ENCODE assay signal across 8 cellular contexts in the genomic region with DNA sequence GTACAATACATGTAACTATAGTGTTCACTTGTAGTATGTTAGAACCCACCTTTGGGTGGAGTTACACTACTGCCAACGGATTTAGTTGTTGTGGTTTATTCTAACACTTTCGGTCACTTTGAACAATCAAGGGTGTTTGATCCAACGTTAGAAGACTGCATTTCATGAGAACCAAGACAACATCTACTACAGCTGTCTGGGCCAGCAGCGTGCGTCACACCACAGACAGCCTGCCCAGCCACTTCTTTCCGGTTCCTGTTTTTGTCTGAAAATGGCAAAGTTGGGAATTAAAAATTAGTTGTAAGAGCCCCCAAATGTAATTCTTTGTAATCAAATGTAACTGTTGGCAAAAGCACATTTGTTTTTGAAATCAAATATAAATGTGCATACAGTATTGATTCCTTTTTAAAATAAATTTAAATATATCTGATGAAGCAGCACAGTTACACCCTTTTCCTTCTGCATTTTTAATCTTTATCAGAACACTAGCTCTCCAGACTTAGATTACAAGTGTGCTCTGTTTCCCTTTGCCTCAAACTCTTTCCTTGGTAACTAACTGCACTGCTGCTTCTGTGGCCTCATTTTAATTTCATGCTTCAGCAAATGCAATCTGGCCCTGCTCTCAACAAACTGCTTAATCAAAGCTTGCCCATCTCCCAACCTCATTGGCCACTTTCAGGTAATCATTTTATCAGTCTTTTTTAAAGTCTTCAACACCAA.
DNase-seq lines count a peak whose midpoint lies in the region; ATAC-seq and TF ChIP-seq lines count a peak whose summit lies in the region.

No MANE protein-coding gene starts in this region.

- H3K79me1 ChIP-seq in H9 (ENCODE audit: insufficient read depth, low read depth, low read length, poor library complexity, severe bottlenecking) = no peaks in the 10 kb centered on the region

- H3K18ac ChIP-seq in H9 (ENCODE audit: insufficient read length, low read depth, low read length) = no peak overlapping the region

- TF ChIP-seq POLR2A in erythroblast (IDR thresholded peaks at IDR 0.05; ENCODE audit: low read length) = no peak

- no peak for TF ChIP-seq CTCF in H9 (conservative IDR thresholded peaks at IDR 0.05)

- H3K4me1 ChIP-seq in H9 (ENCODE audit: insufficient read depth, low read length) = no peaks in the 10 kb centered on the region

- no peaks in the 10 kb centered on the region for H3K79me2 ChIP-seq in H9 (ENCODE audit: insufficient read depth, low read length)

- H3K23me2 ChIP-seq in H9 (ENCODE audit: insufficient read length, low read depth, low read length, poor library complexity, severe bottlenecking) = no peaks in the 10 kb centered on the region

- H3K4me1 Mint-ChIP-seq in activated CD4-positive, alpha-beta T cell treated with anti-CD3 and anti-CD28 coated beads for 36 hours = peaks cover 58% of the 10 kb centered on the region
- no peaks in the 10 kb centered on the region for H3K4me1 Mint-ChIP-seq in H9

- H3K27me3 Mint-ChIP-seq in activated CD4-positive, alpha-beta T cell treated with anti-CD3 and anti-CD28 coated beads for 36 hours = no peaks in the 10 kb centered on the region
- H3K27me3 Mint-ChIP-seq in H9 (ENCODE audit: low read depth) = no peaks in the 10 kb centered on the region; the same call in 1 of the 2 replicates

- H3K4me3 Mint-ChIP-seq in activated CD4-positive, alpha-beta T cell treated with anti-CD3 and anti-CD28 coated beads for 36 hours = peak overlapping the region; percentile 32
- H3K4me3 Mint-ChIP-seq in H9 = no peak overlapping the region

- H3K14ac ChIP-seq in H9 (ENCODE audit: insufficient read depth, low read length) = no peak overlapping the region

- H3K27ac Mint-ChIP-seq in activated CD4-positive, alpha-beta T cell treated with anti-CD3 and anti-CD28 coated beads for 36 hours = peak overlapping the region; percentile 94
- H3K27ac Mint-ChIP-seq in H9 = no peak overlapping the region; a peak in 1 of 7 replicates

- H4K20me1 ChIP-seq in H9 (ENCODE audit: control insufficient read depth, insufficient read depth, insufficient read length) = no peaks in the 10 kb centered on the region

- no peak overlapping the region for H2BK20ac ChIP-seq in H9 (ENCODE audit: low read depth, low read length, poor library complexity, severe bottlenecking)

- no peak overlapping the region for H3T11ph ChIP-seq in H9 (ENCODE audit: low read length)

- H3K9me3 ChIP-seq in H9 (ENCODE audit: control insufficient read depth, low read depth, low read length) = no peaks in the 10 kb centered on the region

- H3K56ac ChIP-seq in H9 (ENCODE audit: insufficient read length, low read depth, low read length) = no peak overlapping the region

- H3K4me2 ChIP-seq in H9 (ENCODE audit: insufficient read depth, insufficient read length, low read length) = no peak overlapping the region

- H3K9me3 Mint-ChIP-seq in activated CD4-positive, alpha-beta T cell treated with anti-CD3 and anti-CD28 coated beads for 36 hours (ENCODE audit: low read depth) = peaks cover 9% of the 10 kb centered on the region
- H3K9me3 Mint-ChIP-seq in H9 = 0 out of 5 replicates have a peak, but pooled peaks cover 0 to 3% of the 10 kb centered on the region in 2 experiments

- no peak overlapping the region for H2BK120ac ChIP-seq in H9 (ENCODE audit: low read depth, low read length, poor library complexity, severe bottlenecking)

- no peak overlapping the region for H2AFZ ChIP-seq in H9 (ENCODE audit: low read length)

- no peaks in the 10 kb centered on the region for H3K27me3 ChIP-seq in H9 (ENCODE audit: insufficient read depth, low read length)

- ATAC-seq in GM19324 (IDR thresholded peaks at IDR 0.05; ENCODE audit: low FRiP score, unreplicated experiment) = peak; percentile 95
- peak; percentile 55 for ATAC-seq in HG03280 (IDR thresholded peaks at IDR 0.05; ENCODE audit: unreplicated experiment)
- ATAC-seq in activated CD4-positive, alpha-beta T cell treated with anti-CD3 and anti-CD28 coated beads for 36 hours = peak; percentile 88

- H2BK15ac ChIP-seq in H9 (ENCODE audit: low read depth, low read length) = no peak overlapping the region

- no peak overlapping the region for H4K91ac ChIP-seq in H9 (ENCODE audit: insufficient read length, low read depth, low read length)

- CTCF ChIA-PET in activated CD4-positive, alpha-beta T cell treated with anti-CD3 and anti-CD28 coated beads for 36 hours (lab: Charles Lee) = interaction anchor here (0.9 to 1.5 kb wide), 3 partner anchors 9 to 18 kb away, joined by 3 read pairs; no protein-coding TSS in a partner anchor

- no CpG with 5 or more reads among the region's 6 CpGs for WGBS in H9 (ENCODE audit: extremely low coverage, insufficient read length, low lambda C conversion rate)

- H2BK12ac ChIP-seq in H9 (ENCODE audit: insufficient read length, low read depth, low read length) = no peak overlapping the region

- no peak overlapping the region for H4K8ac ChIP-seq in H9 (replicated peaks; ENCODE audit: insufficient read length, low read depth, low read length)

- POLR2A ChIA-PET in activated CD4-positive, alpha-beta T cell treated with anti-CD3 and anti-CD28 coated beads for 36 hours (lab: Charles Lee) = interaction anchor here (0.6 to 0.7 kb wide), 2 partner anchors 9 to 188 kb away, joined by 3 read pairs; no protein-coding TSS in a partner anchor

- H3K9ac ChIP-seq in H9 (ENCODE audit: extremely low read depth, insufficient read length, low read length) = no peak overlapping the region

- peak; percentile 73 for DNase-seq in activated CD4-positive, alpha-beta T cell treated with anti-CD3 and anti-CD28 coated beads for 36 hours
- peak; percentile 35 to 65 for DNase-seq in erythroblast (lab: John Stamatoyannopoulos, UW)
- peak; percentile 18 for DNase-seq in stimulated activated CD4-positive, alpha-beta T cell treated with anti-CD3 and anti-CD28 coated beads, Interleukin-12 subunit alpha, Interleukin-12 subunit beta, amount 100 ng/mL, for 4 hours
- no peak for DNase-seq in ACHN
- DNase-seq in H9 = no peak
- no peak for DNase-seq in NCI-H526 treated with DMSO at 0.1 percent for 48 hours (lab: John Stamatoyannopoulos, UW)

- H3K4ac ChIP-seq in H9 (ENCODE audit: low read depth, low read length) = no peak overlapping the region

- intact Hi-C loops in activated CD4-positive, alpha-beta T cell treated with anti-CD3 and anti-CD28 coated beads for 36 hours (cut with DNase I, micrococcal nuclease) = loop anchor here (5.0 kb wide), 3 partner anchors 85 to 190 kb away; a partner anchor contains a TSS

- no peak overlapping the region for H4K5ac ChIP-seq in H9 (ENCODE audit: insufficient read length, low read depth, low read length)

- no peak overlapping the region for H3K27ac ChIP-seq in H9 (ENCODE audit: insufficient read length, low read depth, low read length)

- in situ Hi-C loops in ACHN (cut with HindIII; ENCODE audit: low pct_ligation_motif_present, low pct_unique_long_range_greater_than_20kb, low sequenced_read_pairs) = no loop called here

- H2BK5ac ChIP-seq in H9 (ENCODE audit: insufficient read length, low read length) = no peak overlapping the region

- no peak overlapping the region for H3K23ac ChIP-seq in H9 (ENCODE audit: insufficient read length, low read depth, low read length)

- H2AK5ac ChIP-seq in H9 (ENCODE audit: insufficient read length, low read length) = no peak overlapping the region

- peaks cover 17% of the 10 kb centered on the region for H3K36me3 Mint-ChIP-seq in activated CD4-positive, alpha-beta T cell treated with anti-CD3 and anti-CD28 coated beads for 36 hours (ENCODE audit: low read depth)
- H3K36me3 Mint-ChIP-seq in H9 (ENCODE audit: insufficient read depth in 1 of 3, low read depth in 3 of 3) = no peaks in the 10 kb centered on the region; a peak in 1 of 7 replicates

Comparison
In these comparisons a context has a peak if more than half of its experiments do, and no peak if none do; other contexts are left out.
1. DNase-seq: peak in activated CD4-positive, alpha-beta T cell treated with anti-CD3 and anti-CD28 coated beads for 36 hours (single experiment), erythroblast (2 of 2) and stimulated activated CD4-positive, alpha-beta T cell treated with anti-CD3 and anti-CD28 coated beads, Interleukin-12 subunit alpha, Interleukin-12 subunit beta, amount 100 ng/mL, for 4 hours (single experiment); none in ACHN (single experiment), H9 (single experiment) and NCI-H526 treated with DMSO at 0.1 percent for 48 hours (single experiment).
2. Peak in every context shown above with its lines, with median percentiles within 50 percentile points of each other: ATAC-seq.